Comparison of ENCODE assay signal across 18 cellular contexts in genomic region chr5:61632064-61632463, GRCh38.
DNase-seq lines count a peak whose midpoint lies in the region; ATAC-seq and TF ChIP-seq lines count a peak whose summit lies in the region.
"Had no signal": no experiment of that assay in that cellular context is flagged by ENCODE, and none has a peak within 500 bp of the region (broad histone marks: within the 10 kb centered on the region; RNA-seq: fewer than 3 reads in every experiment).

No MANE protein-coding gene starts in this region.

- TF ChIP-seq EP300 in transverse colon (IDR thresholded peaks at IDR 0.05; ENCODE audit: low read depth) = no peak

- BruUV-seq in MCF 10A (replicated peaks; lab: Mats Ljungman, UMichigan) = no TSS peak

- H3K9me3 ChIP-seq in breast epithelium (no peaks in the 10 kb centered on the region), heart right ventricle (no peaks in the 10 kb centered on the region), osteoblast (ENCODE audit: low read depth, low read length) (no peaks in the 10 kb centered on the region), transverse colon (no peaks in the 10 kb centered on the region)

- H3K27ac Mint-ChIP-seq in MCF 10A (ENCODE audit: low read depth, unreplicated experiment) = no peak overlapping the region
- H3K27ac Mint-ChIP-seq: B cell; T-helper 1 cell treated with Interleukin-12 subunit alpha and Interleukin-12 subunit beta and Interleukin-4 antibody, amounts not matched to agents 30 μg/mL and 1 μg/mL, for 36 hours had no signal

- peak overlapping the region; percentile 79 for H3K4me2 ChIP-seq in osteoblast (ENCODE audit: insufficient read depth, low read length)

- H4K20me1 ChIP-seq in osteoblast (ENCODE audit: insufficient read depth, low read length) = no peaks in the 10 kb centered on the region

- H3K4me3 ChIP-seq in breast epithelium = no peak overlapping the region
- no peak overlapping the region for H3K4me3 ChIP-seq in heart right ventricle
- H3K4me3 ChIP-seq in osteoblast (ENCODE audit: insufficient read depth, low read length) = no peak overlapping the region
- H3K4me3 ChIP-seq in transverse colon = no peak overlapping the region

- no peaks in the 10 kb centered on the region for H3K27me3 Mint-ChIP-seq in MCF 10A (ENCODE audit: insufficient read depth, unreplicated experiment)

- H3K36me3 ChIP-seq in breast epithelium = no peaks in the 10 kb centered on the region
- no peaks in the 10 kb centered on the region for H3K36me3 ChIP-seq in heart right ventricle
- H3K36me3 ChIP-seq in osteoblast (ENCODE audit: insufficient read depth, low read length) = no peaks in the 10 kb centered on the region
- H3K36me3 ChIP-seq in transverse colon = no peaks in the 10 kb centered on the region

- H3K36me3 Mint-ChIP-seq in MCF 10A (ENCODE audit: insufficient read depth, unreplicated experiment) = no peaks in the 10 kb centered on the region

- WGBS in heart right ventricle, 2 donors = 67 to 68% methylated on average over 2 of the region's 2 CpGs
- 86 to 100% methylated on average over 1 to 2 of the region's 2 CpGs for WGBS in transverse colon (ENCODE audit: low coverage in 1 of 2), 2 donors

- H3K4me1 ChIP-seq in breast epithelium (peaks cover 0 to 9% of the 10 kb centered on the region in 2 donors), heart right ventricle (peaks cover 0 to 18% (median 13%) of the 10 kb centered on the region in 9 donors), osteoblast (ENCODE audit: insufficient read depth, low read length) (peaks cover 9% of the 10 kb centered on the region), transverse colon (peaks cover 0 to 10% (median 0%) of the 10 kb centered on the region in 4 donors)

- H2AFZ ChIP-seq in osteoblast (ENCODE audit: low read length) = peak overlapping the region; percentile 87

- in situ Hi-C loops in transverse colon (cut with MboI; ENCODE audit: low pct_ligation_motif_present in 1 of 4, low pct_unique_long_range_greater_than_20kb in 1 of 4, low sequenced_read_pairs in 3 of 4) = loop anchor here in 2 of 4 donors (25.0 kb wide), 2 partner anchors 295 to 570 kb away; partner anchors contain the start of gene ZSWIM6 (in 1 of the 2)

- no peaks in the 10 kb centered on the region for H3K4me1 Mint-ChIP-seq in MCF 10A (ENCODE audit: insufficient read depth, unreplicated experiment)

- POLR2A ChIA-PET in MCF 10A (lab: Yijun Ruan, JAX) = no interaction called here

- no peaks in the 10 kb centered on the region for H3K9me3 Mint-ChIP-seq in MCF 10A (ENCODE audit: unreplicated experiment)
- H3K9me3 Mint-ChIP-seq: T-helper 1 cell treated with Interleukin-12 subunit alpha and Interleukin-12 subunit beta and Interleukin-4 antibody, amounts not matched to agents 30 μg/mL and 1 μg/mL, for 36 hours had no signal

- ATAC-seq in heart right ventricle = peak in 6 of 8 donors; percentile 29 to 57 (median 44)

- no peak for DNase-seq in breast epithelium (ENCODE audit: low spot score in 2 of 2)
- DNase-seq in MCF 10A (ENCODE audit: unreplicated experiment) = no peak
- no peak for DNase-seq in heart right ventricle
- no peak for DNase-seq in osteoblast (ENCODE audit: insufficient read length, low spot score, missing footprints)
- DNase-seq in transverse colon = no peak
- no peak for DNase-seq in NCI-H1694 (lab: John Stamatoyannopoulos, UW)
- DNase-seq in stimulated activated CD8-positive, alpha-beta memory T cell treated with anti-CD3 and anti-CD28 coated beads, Interleukin-4, amount 100 ng/mL, for 48 hours = no peak
- DNase-seq in mesenteric fat pad (ENCODE audit: low spot score) = no peak
- DNase-seq: activated CD4-positive, alpha-beta T cell treated with anti-CD3 and anti-CD28 coated beads, Interleukin-2, amount 50 U/mL, for 48 hours; activated naive CD4-positive, alpha-beta T cell treated with Interleukin-2 at 50 U/mL for 16 hours; cortex of kidney; HCEC 1CT; stimulated activated CD4-positive, alpha-beta T cell treated with anti-CD3 and anti-CD28 coated beads, Interleukin-1b, Interleukin-23, amount 100 ng/mL, for 48 hours had no signal

- no peak for TF ChIP-seq CTCF in breast epithelium (IDR thresholded peaks at IDR 0.05)
- no peak for TF ChIP-seq CTCF in MCF 10A (IDR thresholded peaks at IDR 0.05; ENCODE audit: unreplicated experiment)
- no peak for TF ChIP-seq CTCF in heart right ventricle (IDR thresholded peaks at IDR 0.05)
- no peak for TF ChIP-seq CTCF in osteoblast (IDR thresholded peaks at IDR 0.05; ENCODE audit: extremely low read depth, low read depth, low read length)
- no peak for TF ChIP-seq CTCF in transverse colon (IDR thresholded peaks at IDR 0.05)

- no peak overlapping the region for H3K4me3 Mint-ChIP-seq in MCF 10A (ENCODE audit: unreplicated experiment)
- H3K4me3 Mint-ChIP-seq: B cell; T-helper 1 cell treated with Interleukin-12 subunit alpha and Interleukin-12 subunit beta and Interleukin-4 antibody, amounts not matched to agents 30 μg/mL and 1 μg/mL, for 36 hours had no signal

- CTCF ChIA-PET in MCF 10A (lab: Yijun Ruan, JAX) = no interaction called here

- H3K27me3 ChIP-seq in breast epithelium (no peaks in the 10 kb centered on the region), heart right ventricle (no peaks in the 10 kb centered on the region), osteoblast (ENCODE audit: insufficient read depth, low read length) (no peaks in the 10 kb centered on the region), transverse colon (no peaks in the 10 kb centered on the region)

- no peaks in the 10 kb centered on the region for H3K79me2 ChIP-seq in osteoblast (ENCODE audit: insufficient read depth, low read length)

- intact Hi-C loops in breast epithelium (cut with DNase I; ENCODE audit: low total_unique reads) (no loop called here), MCF 10A (cut with micrococcal nuclease) (no loop called here), heart right ventricle (cut with DNase I) (loop anchor here in 1 of 10 donors (10.0 kb wide), 1 partner anchor 227 kb away; no protein-coding TSS in a partner anchor), transverse colon (cut with DNase I; ENCODE audit: low total_unique reads) (loop anchor here (10.0 kb wide), 1 partner anchor 297 kb away; the partner anchor contains the start of gene ZSWIM6)

- no peak for TF ChIP-seq POLR2A in breast epithelium (IDR thresholded peaks at IDR 0.05)
- no peak for TF ChIP-seq POLR2A in transverse colon (IDR thresholded peaks at IDR 0.05)

- H3K27ac ChIP-seq in breast epithelium (peak overlapping the region; percentile 12 to 20), heart right ventricle (peak overlapping the region in 9 of 10 donors; percentile 33 to 78 (median 63)), osteoblast (ENCODE audit: low read depth, low read length) (no peak overlapping the region), transverse colon (peak overlapping the region; percentile 48 to 55 (median 54))
- H3K27ac ChIP-seq: 22Rv1, HL-60, VCaP had no signal
